ENCODE assay signal across 8 cellular contexts in the genomic region with DNA sequence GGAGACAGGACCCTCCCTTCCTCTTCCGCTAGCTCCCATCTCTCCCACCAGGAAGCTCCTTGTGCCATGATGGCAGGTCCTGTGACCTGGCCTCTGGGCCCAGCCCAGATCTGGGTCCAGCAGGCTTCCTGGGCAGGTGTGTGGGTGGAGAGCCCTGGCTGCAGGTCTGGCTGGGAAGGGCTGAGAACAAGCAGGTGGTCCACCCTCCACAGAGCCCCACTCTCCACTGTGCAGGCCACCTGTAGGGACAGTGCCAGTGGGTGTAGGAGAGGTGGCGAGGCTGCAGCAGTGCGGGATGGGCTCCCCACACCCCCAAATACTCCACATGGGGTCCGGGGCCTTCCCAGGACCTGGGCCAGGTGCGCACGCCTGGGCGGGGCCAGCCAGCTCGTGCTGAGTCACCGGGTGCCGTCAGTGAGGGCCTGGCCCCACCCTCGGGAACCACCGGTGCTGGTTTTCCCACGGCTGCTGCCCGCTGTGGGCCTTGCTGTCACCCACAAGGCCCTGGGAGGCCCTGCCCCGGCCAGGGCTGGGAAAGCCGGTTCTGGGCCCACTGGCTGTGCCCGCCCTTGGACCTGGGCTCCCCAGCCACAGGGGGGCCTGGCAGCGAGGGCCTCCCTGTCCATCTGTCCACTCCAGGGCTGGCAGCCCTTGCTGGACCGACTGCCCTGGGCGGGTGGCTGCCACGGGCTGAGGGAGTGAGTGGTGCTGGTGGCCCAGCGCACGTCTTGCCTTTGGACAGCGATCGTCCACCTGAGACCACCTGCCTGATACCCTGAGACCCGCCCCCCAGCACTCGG. TPM values are rescaled to one million over a fixed set of nuclear protein-coding genes. Genes with fewer than 3 reads are reported as not detected.
DNase-seq lines count a peak whose midpoint lies in the region; ATAC-seq, FAIRE-seq and TF ChIP-seq lines count a peak whose summit lies in the region.

No MANE protein-coding gene starts in this region.

- TF ChIP-seq EP300 in K562 (IDR thresholded peaks at IDR 0.05; ENCODE audit: low read length): no peak

- H3K27ac Mint-ChIP-seq in CD8-positive, alpha-beta T cell: no peak overlapping the region

- H2AFZ ChIP-seq in K562 (ENCODE audit: low read depth, low read length): 0 out of 2 replicates have a peak overlapping the region, but pooled peaks have one; percentile 55

- H3K27me3 ChIP-seq in CD8-positive, alpha-beta T cell (ENCODE audit: insufficient read depth, low read length): no peaks in the 10 kb centered on the region
- no peaks in the 10 kb centered on the region for H3K27me3 ChIP-seq in K562 (ENCODE audit: control insufficient read depth in 2 of 2, insufficient read depth in 2 of 2, low read length in 2 of 2)

- H3K9ac ChIP-seq in K562 (ENCODE audit: insufficient read depth in 1 of 2, low read depth in 2 of 2, low read length in 2 of 2): peak overlapping the region in 1 of 2 experiments; percentile 78; a peak in 2 of 4 replicates

- no peak for TF ChIP-seq CTCF in CD8-positive, alpha-beta T cell (IDR thresholded peaks at IDR 0.05)
- no peak for TF ChIP-seq CTCF in HEK293 (tag by site-specific recombination; IDR thresholded peaks at IDR 0.05)
- no peak for TF ChIP-seq CTCF in K562 (IDR thresholded peaks at IDR 0.05 in 2 of 3, conservative IDR thresholded peaks at IDR 0.05 in 1 of 3; ENCODE audit: insufficient read depth in 2 of 3, low read depth in 1 of 3, low read length in 3 of 3)
- TF ChIP-seq CTCF in mucosa of descending colon (IDR thresholded peaks at IDR 0.05): no peak

- H3K9me3 ChIP-seq in CD8-positive, alpha-beta T cell (ENCODE audit: low read length): no peaks in the 10 kb centered on the region
- no peaks in the 10 kb centered on the region for H3K9me3 ChIP-seq in HEK293 (ENCODE audit: control insufficient read depth, insufficient read depth, low read depth, low read length)
- H3K9me3 ChIP-seq in K562 (replicated peaks; ENCODE audit: control insufficient read depth, insufficient read depth, low read depth, low read length): no peaks in the 10 kb centered on the region
- no peaks in the 10 kb centered on the region for H3K9me3 ChIP-seq in mucosa of descending colon

- H3K4me1 Mint-ChIP-seq in CD8-positive, alpha-beta T cell (ENCODE audit: low read depth): peaks cover 3% of the 10 kb centered on the region

- no peaks in the 10 kb centered on the region for H3K27me3 Mint-ChIP-seq in CD8-positive, alpha-beta T cell (ENCODE audit: low read depth)

- peak; percentile 16 for ATAC-seq in CD8-positive, alpha-beta T cell
- ATAC-seq in K562: peak; percentile 63
- peak; percentile 78 for ATAC-seq in mucosa of descending colon
- ATAC-seq in GM21360 (IDR thresholded peaks at IDR 0.05; ENCODE audit: unreplicated experiment): no peak
- ATAC-seq in HG03521 (IDR thresholded peaks at IDR 0.05; ENCODE audit: unreplicated experiment): no peak
- no peak for ATAC-seq in GM18520 (IDR thresholded peaks at IDR 0.05; ENCODE audit: unreplicated experiment)

- H3K4me3 Mint-ChIP-seq in CD8-positive, alpha-beta T cell: no peak overlapping the region

- peaks cover under 1% of the 10 kb centered on the region for H3K4me1 ChIP-seq in CD8-positive, alpha-beta T cell (ENCODE audit: insufficient read depth, low read length)
- H3K4me1 ChIP-seq in HEK293 (ENCODE audit: control insufficient read depth, insufficient read depth, low read length) (no peaks in the 10 kb centered on the region; the same call in 1 of the 2 replicates), K562 (replicated peaks in 1 of 2; ENCODE audit: control insufficient read depth in 2 of 2, insufficient read depth in 2 of 2, low read length in 2 of 2) (peaks cover 10 to 94% of the 10 kb centered on the region in 2 experiments), mucosa of descending colon (ENCODE audit: low read depth) (peaks cover 49% of the 10 kb centered on the region)

- in situ Hi-C loops in K562 (cut with MboI): no loop called here

- no peak overlapping the region; the same call in 1 of the 2 replicates for H3K4me2 ChIP-seq in K562 (ENCODE audit: insufficient read depth, low read length)

- no peak overlapping the region for H3K27ac ChIP-seq in CD8-positive, alpha-beta T cell (ENCODE audit: low read depth, low read length)
- no peak overlapping the region for H3K27ac ChIP-seq in HEK293 (ENCODE audit: extremely low read depth, low read depth, low read length)
- no peak overlapping the region for H3K27ac ChIP-seq in K562 (ENCODE audit: extremely low read depth, low read depth, low read length)
- no peak overlapping the region for H3K27ac ChIP-seq in substantia nigra (ENCODE audit: low read depth, low read length, poor library complexity, severe bottlenecking)

- no peak for TF ChIP-seq RAD21 in K562 (CRISPR knock-in tag; conservative IDR thresholded peaks at IDR 0.05 in 1 of 2, IDR thresholded peaks at IDR 0.05 in 1 of 2)

- H3K79me2 ChIP-seq in K562 (ENCODE audit: control insufficient read depth, insufficient read depth, low read length): no peaks in the 10 kb centered on the region

- CTCF ChIA-PET in CD8-positive, alpha-beta T cell (lab: Charles Lee): no interaction called here
- CTCF ChIA-PET in HEK293 (lab: Yijun Ruan, JAX): interaction anchor here (0.8 to 2.1 kb wide), 2 partner anchors 9 kb away, joined by 6 read pairs; a partner anchor contains a TSS
- CTCF ChIA-PET in K562 (lab: Yijun Ruan, JAX; ENCODE audit: low intra/inter-chr PET ratio): no interaction called here

- H4K20me1 ChIP-seq in K562 (replicated peaks; ENCODE audit: control insufficient read depth, insufficient read depth, low read length): 0 out of 2 replicates have a peak, but pooled peaks cover 5% of the 10 kb centered on the region

- H3K36me3 Mint-ChIP-seq in CD8-positive, alpha-beta T cell: no peaks in the 10 kb centered on the region

- H3K9me3 Mint-ChIP-seq in CD8-positive, alpha-beta T cell: no peaks in the 10 kb centered on the region

- no peak overlapping the region for H3K4me3 ChIP-seq in CD8-positive, alpha-beta T cell (ENCODE audit: low read depth, low read length)
- H3K4me3 ChIP-seq in HEK293 (ENCODE audit: low read depth, low read length): no peak overlapping the region
- no peak overlapping the region for H3K4me3 ChIP-seq in K562
- H3K4me3 ChIP-seq in mucosa of descending colon: no peak overlapping the region

- no peak for TF ChIP-seq POLR2A in K562 (conservative IDR thresholded peaks at IDR 0.05)

- H3K36me3 ChIP-seq in CD8-positive, alpha-beta T cell (ENCODE audit: insufficient read depth, low read length): no peaks in the 10 kb centered on the region
- H3K36me3 ChIP-seq in HEK293 (ENCODE audit: control insufficient read depth in 2 of 2, insufficient read depth in 1 of 2, low read length in 2 of 2) (no peaks in the 10 kb centered on the region), K562 (ENCODE audit: control insufficient read depth, insufficient read depth, low read length) (no peaks in the 10 kb centered on the region), mucosa of descending colon (ENCODE audit: low read depth) (no peaks in the 10 kb centered on the region)

- FAIRE-seq in K562 (lab: Jason Lieb, UNC): no peak

- H3K9me1 ChIP-seq in K562 (ENCODE audit: control insufficient read depth, insufficient read depth, low read length): no peaks in the 10 kb centered on the region

- 39% methylated on average over 20 of the region's 27 CpGs for WGBS in K562 (ENCODE audit: insufficient coverage, low coverage, missing lambda C conversion rate)

- BruUV-seq in K562 (replicated peaks; lab: Mats Ljungman, UMichigan): no TSS peak

- intact Hi-C loops in CD8-positive, alpha-beta T cell (cut with DNase I, micrococcal nuclease): no loop called here
- intact Hi-C loops in K562 (cut with micrococcal nuclease): no loop called here
- intact Hi-C loops in mucosa of descending colon (cut with DNase I, micrococcal nuclease): no loop called here

- DNase-seq in CD8-positive, alpha-beta T cell: peak in 1 of 7 experiments; percentile 34
- peak; percentile 55 to 79 (median 72) for DNase-seq in K562 (ENCODE audit: extremely low read depth in 1 of 4, low spot score in 3 of 4)
- peak; percentile 89 to 94 (median 92) for DNase-seq in mucosa of descending colon
- DNase-seq in substantia nigra (lab: John Stamatoyannopoulos, UW): no peak

- POLR2A ChIA-PET in CD8-positive, alpha-beta T cell (lab: Charles Lee): no interaction called here
- POLR2A ChIA-PET in HEK293 (lab: Yijun Ruan, JAX): interaction anchor here (1.3 to 5.4 kb wide), 3 partner anchors 9 to 68 kb away, joined by 3 to 40 read pairs (median 4); a partner anchor contains a TSS
- POLR2A ChIA-PET in K562 (lab: Yijun Ruan, JAX): interaction anchor here (0.7 kb wide), 2 partner anchors 11 to 960 kb away, joined by 3 read pairs; no protein-coding TSS in a partner anchor

RNA-seq across cellular contexts. Expression of a gene that starts 9.3 kb away (rescaled TPM):
- total RNA-seq in CD8-positive, alpha-beta T cell: 1 to 10 TPM in 1 of 2 experiments, under 1 TPM in 1; 1.00 to 1.5 TPM
- total RNA-seq in K562 (2011; cell fraction: chromatin; rRNA removed; ENCODE audit: low replicate concordance): 6.4 and 15.4 TPM in 2 replicates
- 16.8 and 18.8 TPM in 2 replicates for total RNA-seq in K562 (2011; cell fraction: nucleolus; rRNA removed)
- total RNA-seq in K562 (2011; cell fraction: nucleoplasm; rRNA removed): 11.7 and 13.1 TPM in 2 replicates
- total RNA-seq in K562 (2014; rRNA removed) (19.1 and 25.9 TPM in 2 replicates), K562 (2014; rRNA removed; fragmentation: Illumina TruSeq; extraction: Trizol) (1.6 and 2.0 TPM in 2 replicates), K562 (2015; rRNA removed; fragmentation: Illumina TruSeq; extraction: Trizol) (3.3 and 4.0 TPM in 2 replicates), K562 (2021) (24.5 and 29.5 TPM in 2 replicates), mucosa of descending colon (100 to 1,000 TPM in 2 of 3 donors, 10 to 100 TPM in 1; 61.4 to 171 (median 146) TPM)
- polyA plus RNA-seq in K562 (2011; rRNA removed) (5.2 and 7.6 TPM in 2 replicates), K562 (2014; fragmentation: Illumina TruSeq; extraction: Trizol) (6.2 and 7.2 TPM in 2 replicates), K562 (2014; fragmentation: Nextera tagmentation; extraction: Ambion mirVana) (not detected), K562 (2014; rRNA removed) (13.8 and 17.8 TPM in 2 replicates)
- 10.4 and 26.9 TPM in 2 replicates for polyA plus RNA-seq in K562 (2011; cell fraction: cytosol; rRNA removed)
- 13.1 and 17.8 TPM in 2 replicates for polyA plus RNA-seq in K562 (2011; cell fraction: nucleus; rRNA removed)
- 6.1 and 8.4 TPM in 2 replicates for polyA plus RNA-seq in K562 (2012)
- 1.3 and 1.8 TPM in 2 replicates for polyA minus RNA-seq in K562 (2011; rRNA and poly(A)+ RNA removed)
- polyA minus RNA-seq in K562 (2011; cell fraction: cytosol; rRNA and poly(A)+ RNA removed): 9.5 and 11.2 TPM in 2 replicates
- polyA minus RNA-seq in K562 (2011; cell fraction: nucleus; rRNA and poly(A)+ RNA removed): 9.2 and 12.6 TPM in 2 replicates

RNA-seq across cellular contexts. Expression of a gene that starts 33.8 kb away (rescaled TPM):
- total RNA-seq in CD8-positive, alpha-beta T cell: under 1 TPM; 0.22 to 0.42 TPM
- total RNA-seq in K562 (2011; cell fraction: chromatin; rRNA removed; ENCODE audit: low replicate concordance): 16.4 and 68.0 TPM in 2 replicates
- total RNA-seq in K562 (2011; cell fraction: nucleolus; rRNA removed): 100 and 103 TPM in 2 replicates
- total RNA-seq in K562 (2011; cell fraction: nucleoplasm; rRNA removed): 32.4 and 39.2 TPM in 2 replicates
- total RNA-seq in K562 (2014; rRNA removed): 38.5 and 46.9 TPM in 2 replicates
- total RNA-seq in K562 (2014; rRNA removed; fragmentation: Illumina TruSeq; extraction: Trizol): 3.4 and 4.6 TPM in 2 replicates
- 14.8 and 16.4 TPM in 2 replicates for total RNA-seq in K562 (2015; rRNA removed; fragmentation: Illumina TruSeq; extraction: Trizol)
- 45.8 and 49.2 TPM in 2 replicates for total RNA-seq in K562 (2021)
- polyA plus RNA-seq in K562 (2011; rRNA removed): 8.6 and 13.0 TPM in 2 replicates
- polyA plus RNA-seq in K562 (2011; cell fraction: cytosol; rRNA removed): 18.4 and 58.5 TPM in 2 replicates
- 14.8 and 30.5 TPM in 2 replicates for polyA plus RNA-seq in K562 (2011; cell fraction: nucleus; rRNA removed)
- 20.5 and 29.0 TPM in 2 replicates for polyA plus RNA-seq in K562 (2012)
- 8.8 and 14.8 TPM in 2 replicates for polyA plus RNA-seq in K562 (2014; fragmentation: Illumina TruSeq; extraction: Trizol)
- polyA plus RNA-seq in K562 (2014; fragmentation: Nextera tagmentation; extraction: Ambion mirVana): 1 to 10 TPM; 3.9 to 7.0 TPM
- 23.9 and 27.3 TPM in 2 replicates for polyA plus RNA-seq in K562 (2014; rRNA removed)
- polyA minus RNA-seq in K562 (2011; rRNA and poly(A)+ RNA removed): 2.8 and 4.9 TPM in 2 replicates
- polyA minus RNA-seq in K562 (2011; cell fraction: cytosol; rRNA and poly(A)+ RNA removed): 27.4 and 32.4 TPM in 2 replicates
- 13.6 and 14.0 TPM in 2 replicates for polyA minus RNA-seq in K562 (2011; cell fraction: nucleus; rRNA and poly(A)+ RNA removed)
- total RNA-seq in mucosa of descending colon: 10 to 100 TPM; 23.3 to 48.6 (median 45.3) TPM

RNA-seq across cellular contexts. Expression of a gene that starts 56.2 kb away (rescaled TPM):
- total RNA-seq in CD8-positive, alpha-beta T cell: 10 to 100 TPM; 17.1 to 17.6 TPM
- total RNA-seq in K562 (2011; cell fraction: chromatin; rRNA removed; ENCODE audit: low replicate concordance): 20.6 and 61.7 TPM in 2 replicates
- 48.5 and 57.8 TPM in 2 replicates for total RNA-seq in K562 (2011; cell fraction: nucleolus; rRNA removed)
- 24.1 and 26.4 TPM in 2 replicates for total RNA-seq in K562 (2011; cell fraction: nucleoplasm; rRNA removed)
- 50.0 and 57.8 TPM in 2 replicates for total RNA-seq in K562 (2014; rRNA removed)
- 13.8 and 17.6 TPM in 2 replicates for total RNA-seq in K562 (2014; rRNA removed; fragmentation: Illumina TruSeq; extraction: Trizol)
- total RNA-seq in K562 (2015; rRNA removed; fragmentation: Illumina TruSeq; extraction: Trizol): 29.7 and 30.5 TPM in 2 replicates
- total RNA-seq in K562 (2021): 81.2 and 84.0 TPM in 2 replicates
- polyA plus RNA-seq in K562 (2011; rRNA removed): 38.3 and 49.6 TPM in 2 replicates
- 51.9 and 81.6 TPM in 2 replicates for polyA plus RNA-seq in K562 (2011; cell fraction: cytosol; rRNA removed)
- 55.4 and 66.0 TPM in 2 replicates for polyA plus RNA-seq in K562 (2011; cell fraction: nucleus; rRNA removed)
- 61.8 and 81.8 TPM in 2 replicates for polyA plus RNA-seq in K562 (2012)
- polyA plus RNA-seq in K562 (2014; fragmentation: Illumina TruSeq; extraction: Trizol): 28.4 and 52.9 TPM in 2 replicates
- polyA plus RNA-seq in K562 (2014; fragmentation: Nextera tagmentation; extraction: Ambion mirVana): under 1 TPM; 0.24 to 0.49 TPM
- 56.2 and 57.1 TPM in 2 replicates for polyA plus RNA-seq in K562 (2014; rRNA removed)
- 22.0 and 33.8 TPM in 2 replicates for polyA minus RNA-seq in K562 (2011; rRNA and poly(A)+ RNA removed)
- 41.6 and 47.4 TPM in 2 replicates for polyA minus RNA-seq in K562 (2011; cell fraction: cytosol; rRNA and poly(A)+ RNA removed)
- 11.4 and 18.9 TPM in 2 replicates for polyA minus RNA-seq in K562 (2011; cell fraction: nucleus; rRNA and poly(A)+ RNA removed)
- total RNA-seq in mucosa of descending colon: 10 to 100 TPM; 52.9 to 66.2 (median 60.5) TPM

Comparison
In these comparisons a context has a peak if more than half of its experiments do, and no peak if none do; other contexts are left out.
1. ATAC-seq: peak in CD8-positive, alpha-beta T cell (single experiment), K562 (single experiment) and mucosa of descending colon (single experiment); none in GM21360 (single experiment), HG03521 (single experiment) and GM18520 (single experiment).
2. DNase-seq: peak in K562 (4 of 4) and mucosa of descending colon (3 of 3); none in substantia nigra (0 of 49).